ENCODE assay signal across 8 cellular contexts in the genomic region with DNA sequence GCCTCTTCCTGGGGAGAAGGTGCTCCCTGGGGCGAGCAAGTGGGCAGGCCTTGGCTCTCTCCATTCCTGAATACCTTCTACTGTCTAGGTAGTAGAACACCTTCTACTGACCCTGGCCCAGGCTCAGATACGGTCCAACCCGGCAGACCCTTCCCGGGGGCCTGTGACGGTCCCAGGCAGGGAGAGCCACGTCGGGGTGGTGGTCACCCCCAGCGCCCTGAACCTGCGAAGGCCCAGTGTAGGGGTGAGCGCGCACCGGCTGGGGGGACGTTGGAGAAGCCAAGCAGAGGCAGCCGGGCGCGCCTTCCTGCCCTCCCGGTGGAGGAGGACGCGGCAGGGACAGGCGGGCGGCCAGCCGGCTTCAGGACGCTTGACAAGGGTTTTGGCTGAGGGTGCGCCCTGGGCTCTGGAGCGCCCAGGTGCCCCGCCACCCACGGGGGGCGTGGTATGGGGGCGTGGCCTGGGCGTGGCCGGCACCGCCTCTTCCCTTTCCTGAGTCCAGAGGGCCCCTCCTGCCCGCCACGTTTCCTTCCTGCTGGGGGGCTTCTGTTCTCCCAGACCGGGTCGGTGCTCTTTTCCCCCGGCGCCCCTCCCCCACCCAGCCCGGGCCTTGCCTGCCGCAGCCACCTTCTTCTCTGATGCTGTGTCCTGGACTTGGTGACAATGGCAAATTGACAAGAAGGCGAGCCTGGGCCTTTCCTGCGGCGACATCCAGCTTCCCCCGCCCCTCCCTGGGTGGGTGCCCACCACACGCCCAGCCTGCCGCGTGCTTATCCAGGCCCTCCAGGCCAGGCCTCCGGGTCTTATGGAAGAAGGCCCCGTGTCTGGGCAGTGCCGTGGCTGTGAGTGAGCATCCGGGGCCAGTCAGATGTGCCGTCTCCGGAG. TPM values are rescaled to one million over a fixed set of nuclear protein-coding genes. Genes with fewer than 3 reads are reported as not detected.
DNase-seq lines count a peak whose midpoint lies in the region; ATAC-seq, FAIRE-seq and TF ChIP-seq lines count a peak whose summit lies in the region.

No MANE protein-coding gene starts in this region.

- peak overlapping the region; percentile 59 for H4K91ac ChIP-seq in neuronal stem cell (ENCODE audit: low read depth, low read length, poor library complexity)

- H3K4me2 ChIP-seq in neuronal stem cell (ENCODE audit: insufficient read depth, low read length, poor library complexity, severe bottlenecking) = peak overlapping the region; percentile 31

- peak; percentile 78 for FAIRE-seq in GM18507 (lab: Jason Lieb, UNC)
- FAIRE-seq in H54 (lab: Jason Lieb, UNC) = no peak

- peak overlapping the region; percentile 72 for H3K9ac ChIP-seq in neuronal stem cell (ENCODE audit: low read depth, low read length, poor library complexity)

- no peaks in the 10 kb centered on the region for H3K27me3 ChIP-seq in effector memory CD4-positive, alpha-beta T cell (replicated peaks; ENCODE audit: control insufficient read depth, insufficient read depth, low read length, poor library complexity, severe bottlenecking)
- no peaks in the 10 kb centered on the region for H3K27me3 ChIP-seq in neuronal stem cell (ENCODE audit: control insufficient read depth in 3 of 3, insufficient read depth in 3 of 3, low read depth in 1 of 3, low read length in 3 of 3)
- no peaks in the 10 kb centered on the region for H3K27me3 ChIP-seq in thoracic aorta (replicated peaks; ENCODE audit: insufficient read depth)

- peak overlapping the region; percentile 80 for H2AFZ ChIP-seq in neuronal stem cell (ENCODE audit: low read length)

- no peak overlapping the region for H2BK5ac ChIP-seq in neuronal stem cell (ENCODE audit: low read length)

- H4K8ac ChIP-seq in neuronal stem cell (ENCODE audit: low read depth, low read length) = peak overlapping the region; percentile 97

- no peaks in the 10 kb centered on the region for H3K36me3 ChIP-seq in effector memory CD4-positive, alpha-beta T cell (ENCODE audit: control insufficient read depth, insufficient read depth, low read length)
- H3K36me3 ChIP-seq in neuronal stem cell (replicated peaks in 1 of 2; ENCODE audit: control insufficient read depth in 2 of 2, insufficient read depth in 2 of 2, low read length in 2 of 2) (no peaks in the 10 kb centered on the region), thoracic aorta (no peaks in the 10 kb centered on the region)

- H2BK12ac ChIP-seq in neuronal stem cell (ENCODE audit: low read length) = peak overlapping the region; percentile 4

- no peak for TF ChIP-seq CTCF in thoracic aorta (IDR thresholded peaks at IDR 0.05)

- H3K23ac ChIP-seq in neuronal stem cell (ENCODE audit: low read depth, low read length, poor library complexity) = peak overlapping the region; percentile 68

- peak overlapping the region; percentile 49 for H3K27ac ChIP-seq in effector memory CD4-positive, alpha-beta T cell (ENCODE audit: insufficient read depth, low read length, poor library complexity, severe bottlenecking)
- H3K27ac ChIP-seq in neuronal stem cell (replicated peaks; ENCODE audit: low read length) = no peak overlapping the region
- peak overlapping the region in 1 of 2 donors; percentile 10 for H3K27ac ChIP-seq in thoracic aorta

- DNase-seq in GM18507 (ENCODE audit: extremely low spot score, insufficient read length, low read depth) (peak; percentile 72), neuronal stem cell (ENCODE audit: low spot score) (peak; percentile 32), thoracic aorta (ENCODE audit: low spot score) (no peak), H54 (ENCODE audit: insufficient read length, low spot score) (no peak), DMS79 (lab: John Stamatoyannopoulos, UW) (no peak)
- DNase-seq in activated CD4-positive, alpha-beta T cell treated with anti-CD3 and anti-CD28 coated beads, Interleukin-2, amount 50 U/mL, for 24 hours (ENCODE audit: low read depth in 1 of 2, low spot score in 1 of 2) = peak; percentile 32 to 54
- DNase-seq in effector memory CD4-positive, alpha-beta T cell = peak; percentile 45 to 62 (median 54)

- H3K4ac ChIP-seq in neuronal stem cell (ENCODE audit: low read length) = peak overlapping the region; percentile 8

- peak overlapping the region; percentile 35 for H2BK120ac ChIP-seq in neuronal stem cell (ENCODE audit: low read depth, low read length)

- ATAC-seq in HG03354 (IDR thresholded peaks at IDR 0.05; ENCODE audit: poor library complexity, severe bottlenecking, unreplicated experiment) = peak; percentile 83
- ATAC-seq in thoracic aorta (ENCODE audit: insufficient number of reproducible peaks, low FRiP score, low read depth) = peak; percentile 42

- H3K18ac ChIP-seq in neuronal stem cell (ENCODE audit: low read length) = peak overlapping the region; percentile 98

- TF ChIP-seq POLR2A in H54 (IDR thresholded peaks at IDR 0.05; ENCODE audit: low read depth, low read length) = no peak

- H3K14ac ChIP-seq in neuronal stem cell (ENCODE audit: low read length) = no peak overlapping the region

- peak overlapping the region; percentile 97 for H2AK5ac ChIP-seq in neuronal stem cell (ENCODE audit: low read depth, low read length)

- H3K4me1 ChIP-seq in effector memory CD4-positive, alpha-beta T cell (ENCODE audit: control insufficient read depth, insufficient read depth, low read length, poor library complexity, severe bottlenecking) = peaks cover 15% of the 10 kb centered on the region
- H3K4me1 ChIP-seq in neuronal stem cell (ENCODE audit: control insufficient read depth in 2 of 2, insufficient read depth in 1 of 2, low read depth in 1 of 2, low read length in 2 of 2) (peaks cover 0 to 17% of the 10 kb centered on the region in 2 donors), thoracic aorta (ENCODE audit: control insufficient read depth in 1 of 2, low read depth in 2 of 2) (peaks cover 8 to 24% of the 10 kb centered on the region in 2 donors)

- WGBS in neuronal stem cell (ENCODE audit: extremely low coverage in 2 of 2, insufficient read length in 2 of 2, insufficient replicate concordance in 1 of 2), 2 donors = no CpG with 5 or more reads among the region's 53 CpGs

- no peaks in the 10 kb centered on the region for H3K79me1 ChIP-seq in neuronal stem cell (ENCODE audit: low read depth, low read length)

- H3K4me3 ChIP-seq in effector memory CD4-positive, alpha-beta T cell (ENCODE audit: insufficient read depth, low read depth, low read length, poor library complexity, severe bottlenecking) = peak overlapping the region; percentile 70
- H3K4me3 ChIP-seq in neuronal stem cell (ENCODE audit: low read length in 2 of 2) = peak overlapping the region in 1 of 2 donors; percentile 50
- H3K4me3 ChIP-seq in thoracic aorta = peak overlapping the region; percentile 72

- no peaks in the 10 kb centered on the region for H3K9me3 ChIP-seq in effector memory CD4-positive, alpha-beta T cell (ENCODE audit: control insufficient read depth, low read length)
- no peaks in the 10 kb centered on the region for H3K9me3 ChIP-seq in neuronal stem cell (replicated peaks in 1 of 2; ENCODE audit: control insufficient read depth in 2 of 2, insufficient read depth in 1 of 2, low read depth in 1 of 2, low read length in 2 of 2)
- H3K9me3 ChIP-seq in thoracic aorta = no peaks in the 10 kb centered on the region

- H2BK15ac ChIP-seq in neuronal stem cell (ENCODE audit: low read length) = peak overlapping the region; percentile 99

RNA-seq across cellular contexts. Expression of gene PPP1R13B, which starts 24.5 kb away (rescaled TPM):
- polyA plus RNA-seq in neuronal stem cell (2013, experiment 1 of 2) = 2.1 TPM
- 1.6 TPM for polyA plus RNA-seq in neuronal stem cell (2013, experiment 2 of 2)
- total RNA-seq in thoracic aorta = 10 to 100 TPM; 10.7 to 15.3 TPM

RNA-seq across cellular contexts. Expression of gene TDRD9, which starts 56.4 kb away (rescaled TPM):
- not detected for polyA plus RNA-seq in neuronal stem cell (2013, experiment 1 of 2)
- not detected for polyA plus RNA-seq in neuronal stem cell (2013, experiment 2 of 2)
- total RNA-seq in thoracic aorta = 10 to 100 TPM in 1 of 2 donors, not detected in 1; 12.0 TPM

Comparison
In these comparisons a context has a peak if more than half of its experiments do, and no peak if none do; other contexts are left out.
1. DNase-seq: peak in GM18507 (single experiment), activated CD4-positive, alpha-beta T cell treated with anti-CD3 and anti-CD28 coated beads, Interleukin-2, amount 50 U/mL, for 24 hours (2 of 2), effector memory CD4-positive, alpha-beta T cell (3 of 3) and neuronal stem cell (single experiment); none in thoracic aorta (single experiment), H54 (single experiment) and DMS79 (single experiment).